Comparison of ENCODE assay signal across 25 cellular contexts in genomic region chr5:38211354-38211710, GRCh38. TPM values are rescaled to one million over a fixed set of nuclear protein-coding genes. Genes with fewer than 3 reads are reported as not detected.
"Had no signal": no experiment of that assay in that cellular context is flagged by ENCODE, and none has a peak within 500 bp of the region (broad histone marks: within the 10 kb centered on the region; RNA-seq: fewer than 3 reads in every experiment).

No MANE protein-coding gene starts in this region.

- ATAC-seq: K562, Panc1, PC-3, T-cell had no signal

- H3K4me2 ChIP-seq: KMS-11 had no signal

- H3K27ac ChIP-seq: KMS-11, RWPE1 had no signal

- H3K4me3 ChIP-seq: K562 had no signal

- FAIRE-seq: K562 had no signal

- H3K9ac ChIP-seq: KMS-11 had no signal

- DNase-seq: Kasumi-1, MM.1S, NCI-H1092, NCI-H1105 treated with DMSO at 0.1 percent for 48 hours, NCI-H1417 treated with DMSO at 0.1 percent for 48 hours, NCI-H146, NCI-H1694 treated with DMSO at 0.1 percent for 48 hours, NCI-H1930, NCI-H2081, NCI-H2107, NCI-H345, NCI-H446 treated with DMSO at 0.1 percent for 48 hours, NCI-H510A treated with DMSO at 0.1 percent for 48 hours, NCI-H526, PC-3, SHP77, SW 1271, T-cell had no signal

RNA-seq across cellular contexts. Expression of gene EGFLAM, which starts 47.0 kb away (rescaled TPM):
- total RNA-seq: HT1080, M059J, PC-3, SK-MEL-5, T-cell had no signal
